15 cellular contexts compared by ENCODE assay signal in the genomic region with DNA sequence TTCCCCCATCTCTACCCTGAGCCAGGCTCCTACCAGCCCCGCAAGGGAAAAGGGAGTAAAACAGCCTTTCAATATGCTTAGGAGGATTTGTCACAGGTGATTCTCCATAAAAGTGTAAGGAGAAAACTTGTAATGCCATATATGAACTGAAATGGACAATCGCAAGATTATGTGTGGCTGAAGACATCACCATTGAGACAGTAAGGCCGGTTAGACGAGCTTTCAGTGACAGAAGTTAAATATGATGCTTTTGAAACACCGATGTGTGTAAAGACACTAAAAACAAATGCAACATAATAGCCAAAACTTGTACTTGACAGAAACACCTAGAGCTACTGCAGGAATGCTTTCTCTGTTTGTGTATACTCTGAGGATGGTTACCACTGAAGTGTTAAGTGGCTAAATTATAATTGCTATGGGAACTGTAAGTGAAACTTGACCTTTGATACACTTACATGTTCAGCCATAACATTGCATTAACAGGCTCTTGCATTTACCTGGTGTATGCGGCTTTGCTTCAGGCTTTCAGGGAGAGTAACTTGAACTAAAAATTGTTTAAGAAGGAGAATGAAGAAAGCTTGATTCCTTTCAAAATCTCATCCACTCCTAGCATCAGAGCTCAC.
"Had no signal": no experiment of that assay in that cellular context is flagged by ENCODE, and none has a peak within 500 bp of the region (broad histone marks: within the 10 kb centered on the region; RNA-seq: fewer than 3 reads in every experiment).

No MANE protein-coding gene starts in this region.

- H3K4me3 Mint-ChIP-seq: activated CD4-positive, alpha-beta T cell treated with anti-CD3 and anti-CD28 coated beads for 36 hours; activated naive CD8-positive, alpha-beta T cell; effector memory CD8-positive, alpha-beta T cell; naive B cell; neural progenitor cell; WTC11 had no signal

- H3K36me3 Mint-ChIP-seq: activated naive CD8-positive, alpha-beta T cell; naive B cell; neural progenitor cell; WTC11 had no signal

- H3K27ac Mint-ChIP-seq: activated CD4-positive, alpha-beta T cell treated with anti-CD3 and anti-CD28 coated beads for 36 hours; activated naive CD8-positive, alpha-beta T cell; effector memory CD8-positive, alpha-beta T cell; naive B cell; neural progenitor cell; WTC11 had no signal

- H3K27me3 ChIP-seq: left lung, neural progenitor cell had no signal

- H3K27ac ChIP-seq: left lung, neural progenitor cell had no signal

- H3K9me3 Mint-ChIP-seq: effector memory CD8-positive, alpha-beta T cell; naive B cell; neural progenitor cell; WTC11 had no signal

- H3K4me2 ChIP-seq: neural progenitor cell had no signal

- FAIRE-seq: bronchial epithelial cell, urothelium cell line had no signal

- H3K9me3 ChIP-seq: left lung had no signal

- H3K27me3 Mint-ChIP-seq: activated CD4-positive, alpha-beta T cell treated with anti-CD3 and anti-CD28 coated beads for 36 hours; activated naive CD8-positive, alpha-beta T cell; effector memory CD8-positive, alpha-beta T cell; naive B cell had no signal

- H3K4me1 Mint-ChIP-seq: activated CD4-positive, alpha-beta T cell treated with anti-CD3 and anti-CD28 coated beads for 36 hours; naive B cell; neural progenitor cell had no signal

- DNase-seq: activated CD4-positive, alpha-beta T cell treated with anti-CD3 and anti-CD28 coated beads for 36 hours; activated CD4-positive, alpha-beta T cell treated with anti-CD3 and anti-CD28 coated beads, Interleukin-2, amount 50 U/mL, for 48 hours; activated T-cell treated with anti-CD3 and anti-CD28 coated beads for 4 hours; dermis blood vessel endothelial cell; effector memory CD8-positive, alpha-beta T cell; hippocampal formation; islet precursor cell; left lung; naive B cell; stimulated activated naive CD4-positive, alpha-beta T cell had no signal

- H3K36me3 ChIP-seq: left lung, neural progenitor cell had no signal

- H3K9ac ChIP-seq: neural progenitor cell had no signal

- H3K4me1 ChIP-seq: left lung, neural progenitor cell had no signal

- H3K4me3 ChIP-seq: left lung, neural progenitor cell had no signal

- H2AFZ ChIP-seq: neural progenitor cell had no signal
